ENCODE assay signal across 9 cellular contexts in genomic region chr11:44133335-44133946, GRCh38. TPM values are rescaled to one million over a fixed set of nuclear protein-coding genes. Genes with fewer than 3 reads are reported as not detected.
DNase-seq lines count a peak whose midpoint lies in the region; ATAC-seq, FAIRE-seq and TF ChIP-seq lines count a peak whose summit lies in the region.
"Had no signal": no experiment of that assay in that cellular context is flagged by ENCODE, and none has a peak within 500 bp of the region (broad histone marks: within the 10 kb centered on the region; RNA-seq: fewer than 3 reads in every experiment).

No MANE protein-coding gene starts in this region.

- peaks cover 53% of the 10 kb centered on the region for H3K4me1 Mint-ChIP-seq in nephron progenitor cell
- H3K4me1 Mint-ChIP-seq: activated naive CD4-positive, alpha-beta T cell treated with anti-CD3 and anti-CD28 coated beads, Interleukin-2, amount 50 U/mL, for 24 hours had no signal

- ATAC-seq in HG02798 (IDR thresholded peaks at IDR 0.05; ENCODE audit: poor library complexity, unreplicated experiment) (no peak), HG03108 (IDR thresholded peaks at IDR 0.05; ENCODE audit: unreplicated experiment) (no peak)

- DNase-seq in NCI-H2107 treated with DMSO at 0.1 percent for 48 hours (lab: John Stamatoyannopoulos, UW; ENCODE audit: unreplicated experiment) (peak; percentile 9), NCI-H2107 (lab: John Stamatoyannopoulos, UW) (no peak), NCI-H460 (ENCODE audit: extremely low read depth, low read depth) (peak; percentile 24), dermis blood vessel endothelial cell (peak; percentile 70), nephron progenitor cell (peak; percentile 15), frontal cortex (ENCODE audit: low spot score in 2 of 2) (no peak)

- peak overlapping the region; percentile 29 for H3K4me3 Mint-ChIP-seq in nephron progenitor cell
- H3K4me3 Mint-ChIP-seq: activated naive CD4-positive, alpha-beta T cell treated with anti-CD3 and anti-CD28 coated beads, Interleukin-2, amount 50 U/mL, for 24 hours had no signal

- TF ChIP-seq CTCF in nephron progenitor cell (IDR thresholded peaks at IDR 0.05), result peak; percentile 70

- H3K9me3 Mint-ChIP-seq in nephron progenitor cell, result no peaks in the 10 kb centered on the region
- H3K9me3 Mint-ChIP-seq: activated naive CD4-positive, alpha-beta T cell treated with anti-CD3 and anti-CD28 coated beads, Interleukin-2, amount 50 U/mL, for 24 hours had no signal

- no peak overlapping the region for H3K27ac Mint-ChIP-seq in nephron progenitor cell
- H3K27ac Mint-ChIP-seq: activated naive CD4-positive, alpha-beta T cell treated with anti-CD3 and anti-CD28 coated beads, Interleukin-2, amount 50 U/mL, for 24 hours had no signal

- peaks cover 16% of the 10 kb centered on the region for H3K27me3 Mint-ChIP-seq in nephron progenitor cell (ENCODE audit: low read depth, poor library complexity)
- H3K27me3 Mint-ChIP-seq: activated naive CD4-positive, alpha-beta T cell treated with anti-CD3 and anti-CD28 coated beads, Interleukin-2, amount 50 U/mL, for 24 hours had no signal

- no peak for FAIRE-seq in frontal cortex (lab: Jason Lieb, UNC)

- peaks cover 35% of the 10 kb centered on the region for H3K36me3 Mint-ChIP-seq in nephron progenitor cell (ENCODE audit: low read depth)

RNA-seq across cellular contexts. Expression of gene EXT2, which starts 38.0 kb away (rescaled TPM):
- total RNA-seq in NCI-H460 (2014; rRNA removed; shearing (Covaris generic)), result 63.8 and 70.5 TPM in 2 replicates
- polyA plus RNA-seq in NCI-H460 (2014; cell fraction: nucleus; rRNA removed), result 67.8 and 69.5 TPM in 2 replicates
- 149 and 158 TPM in 2 replicates for total RNA-seq in dermis blood vessel endothelial cell
- 142 TPM for total RNA-seq in frontal cortex

Comparison
In these comparisons a context has a peak if more than half of its experiments do, and no peak if none do; other contexts are left out.
1. DNase-seq: peak in NCI-H2107 treated with DMSO at 0.1 percent for 48 hours (single experiment), NCI-H460 (single experiment), dermis blood vessel endothelial cell (single experiment) and nephron progenitor cell (single experiment); none in NCI-H2107 (single experiment) and frontal cortex (0 of 2).